Comparison of ENCODE assay signal across 1 cellular context in the genomic region with DNA sequence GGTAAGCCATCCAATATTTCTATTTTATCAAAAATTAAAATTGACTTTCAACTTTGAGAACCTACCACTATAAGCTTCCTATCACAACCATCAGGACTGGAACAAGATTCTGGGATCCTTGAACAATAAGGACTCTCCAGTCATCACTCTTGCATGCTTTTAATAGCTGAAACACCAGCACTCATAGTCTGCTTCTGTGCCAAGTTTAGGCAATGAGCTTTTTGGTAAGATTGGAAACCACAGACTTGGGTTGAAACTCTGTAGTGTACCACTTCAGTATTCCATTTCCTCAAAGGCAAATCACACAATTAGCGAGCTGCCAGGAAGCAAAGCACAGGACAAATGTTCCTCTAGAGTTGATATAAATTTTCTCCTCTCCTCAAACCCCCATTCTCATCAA.
TF ChIP-seq lines count a peak whose summit lies in the region.

No MANE protein-coding gene starts in this region.

TF ChIP-seq in GM12878, 131 proteins besides CTCF, POLR2A, EP300 and RAD21 (continued from another document):
- TF ChIP-seq RB1 (IDR thresholded peaks at IDR 0.05; ENCODE audit: borderline replicate concordance), result no peak
